8 cellular contexts compared by ENCODE assay signal in the genomic region with DNA sequence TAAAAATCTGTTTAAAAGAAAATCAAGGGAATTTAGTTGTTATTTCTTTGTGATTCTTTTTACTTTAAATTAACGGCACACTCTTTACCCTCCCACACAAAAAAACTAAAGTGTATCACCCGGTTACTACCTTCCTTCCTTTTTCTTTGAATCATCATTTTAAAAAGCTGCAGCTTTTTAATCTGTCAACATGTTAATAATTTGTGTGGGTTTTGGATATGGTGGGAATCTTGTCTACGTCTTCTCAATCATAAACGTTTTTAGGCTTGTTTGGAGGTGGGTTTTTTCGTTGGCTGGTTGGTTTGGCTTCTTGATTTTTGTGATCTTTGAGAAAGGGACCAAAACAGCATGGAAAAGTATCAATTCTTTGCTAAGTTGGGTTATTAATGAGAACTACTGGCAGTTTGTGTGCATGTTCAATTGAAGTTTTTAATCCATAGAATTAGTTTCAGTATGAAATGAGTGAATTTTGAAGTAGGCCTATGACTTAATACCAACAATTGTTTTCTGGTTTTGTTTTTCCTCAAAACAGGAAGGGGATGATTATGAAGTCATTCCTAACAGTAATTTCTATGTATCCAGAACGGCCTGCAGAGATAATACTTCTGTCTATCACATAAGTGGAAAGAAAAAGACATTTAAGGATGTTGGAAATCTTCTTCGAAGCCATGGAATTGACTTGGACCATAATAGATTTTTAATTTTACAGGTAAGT. TPM values are rescaled to one million over a fixed set of nuclear protein-coding genes. Genes with fewer than 3 reads are reported as not detected.
A peak's percentile ranks its signal among the peaks of the same experiment; 100 is the strongest.
DNase-seq lines count a peak whose midpoint lies in the region; ATAC-seq and TF ChIP-seq lines count a peak whose summit lies in the region.

No MANE protein-coding gene starts in this region.

- peak overlapping the region; percentile 25 for H3K4me3 ChIP-seq in AG09309 (ENCODE audit: control insufficient read depth, low read depth, low read length)

- H3K9me3 Mint-ChIP-seq in HFFc6, result peaks cover 4% of the 10 kb centered on the region; the same call in 1 of the 2 replicates
- no peaks in the 10 kb centered on the region for H3K9me3 Mint-ChIP-seq in activated naive CD8-positive, alpha-beta T cell treated with anti-CD3 and anti-CD28 coated beads, Interleukin-2, amount 50 U/mL, for 24 hours
- H3K9me3 Mint-ChIP-seq in memory B cell, result no peaks in the 10 kb centered on the region

- TF ChIP-seq CTCF in AG09309 (IDR thresholded peaks at IDR 0.05; ENCODE audit: control insufficient read depth, insufficient read depth, low read depth, low read length, missing control alignments), result no peak
- TF ChIP-seq CTCF in HFFc6 (IDR thresholded peaks at IDR 0.05), result no peak
- no peak for TF ChIP-seq CTCF in GM13976 (IDR thresholded peaks at IDR 0.05; ENCODE audit: borderline replicate concordance, control extremely low read depth, extremely low read depth, insufficient read depth, missing control alignments)

- H3K27me3 Mint-ChIP-seq in HFFc6 (ENCODE audit: insufficient read depth) (peaks cover 11% of the 10 kb centered on the region), memory B cell (peaks cover 4% of the 10 kb centered on the region)
- H3K27me3 Mint-ChIP-seq in activated naive CD8-positive, alpha-beta T cell treated with anti-CD3 and anti-CD28 coated beads, Interleukin-2, amount 50 U/mL, for 24 hours, result peaks cover 7% of the 10 kb centered on the region

- H3K4me3 Mint-ChIP-seq in HFFc6, result peak overlapping the region; percentile 99
- H3K4me3 Mint-ChIP-seq in activated naive CD8-positive, alpha-beta T cell treated with anti-CD3 and anti-CD28 coated beads, Interleukin-2, amount 50 U/mL, for 24 hours, result peak overlapping the region; percentile 64
- peak overlapping the region; percentile 63 for H3K4me3 Mint-ChIP-seq in memory B cell

- H3K4me1 Mint-ChIP-seq in HFFc6 (ENCODE audit: low read depth) (peaks cover 48% of the 10 kb centered on the region), memory B cell (peaks cover 17% of the 10 kb centered on the region)
- H3K4me1 Mint-ChIP-seq in activated naive CD8-positive, alpha-beta T cell treated with anti-CD3 and anti-CD28 coated beads, Interleukin-2, amount 50 U/mL, for 24 hours, result peaks cover 39% of the 10 kb centered on the region

- no peak for ATAC-seq in activated naive CD8-positive, alpha-beta T cell treated with anti-CD3 and anti-CD28 coated beads, Interleukin-2, amount 50 U/mL, for 24 hours
- ATAC-seq in memory B cell (ENCODE audit: low read depth) (no peak), GM18502 (IDR thresholded peaks at IDR 0.05; ENCODE audit: poor library complexity, unreplicated experiment) (no peak)

- DNase-seq in AG09309 (ENCODE audit: low read depth) (no peak), HFFc6 (no peak), memory B cell (ENCODE audit: low spot score in 2 of 2) (no peak), NCI-H146 (lab: John Stamatoyannopoulos, UW) (no peak), SKM-1 (lab: John Stamatoyannopoulos, UW; ENCODE audit: unreplicated experiment) (no peak), GM13976 (ENCODE audit: low spot score) (no peak)
- DNase-seq in activated naive CD8-positive, alpha-beta T cell treated with anti-CD3 and anti-CD28 coated beads, Interleukin-2, amount 50 U/mL, for 24 hours, result no peak

- in situ Hi-C loops in GM13976 (cut with MboI; ENCODE audit: low sequenced_read_pairs, unreplicated experiment), result no loop called here

- H3K36me3 Mint-ChIP-seq in HFFc6 (ENCODE audit: low read depth) (peaks cover 40% of the 10 kb centered on the region), memory B cell (peaks cover 9% of the 10 kb centered on the region)
- H3K36me3 Mint-ChIP-seq in activated naive CD8-positive, alpha-beta T cell treated with anti-CD3 and anti-CD28 coated beads, Interleukin-2, amount 50 U/mL, for 24 hours (ENCODE audit: low read depth), result peaks cover 73% of the 10 kb centered on the region

- H3K27ac Mint-ChIP-seq in HFFc6 (peak overlapping the region; percentile 90), memory B cell (no peak overlapping the region)
- peak overlapping the region; percentile 25 for H3K27ac Mint-ChIP-seq in activated naive CD8-positive, alpha-beta T cell treated with anti-CD3 and anti-CD28 coated beads, Interleukin-2, amount 50 U/mL, for 24 hours

RNA-seq across cellular contexts. Expression of a gene that starts 4.5 kb away (rescaled TPM):
- total RNA-seq in HFFc6 (2021; fragmentation: NEBNext Ultra II Directional; extraction: Animal tissue kit (Norgen Biotek cat#: 25700)), result 100 to 1,000 TPM in 5 of 6 experiments, 10 to 100 TPM in 1; 58.2 to 116 (median 106) TPM

RNA-seq across cellular contexts. Expression of a gene that starts 4.9 kb away (rescaled TPM):
- 10 to 100 TPM; 23.4 to 28.1 (median 24.6) TPM for total RNA-seq in HFFc6 (2021; fragmentation: NEBNext Ultra II Directional; extraction: Animal tissue kit (Norgen Biotek cat#: 25700))

RNA-seq across cellular contexts. Expression of a gene that starts 45.6 kb away (rescaled TPM):
- total RNA-seq in HFFc6 (2021; fragmentation: NEBNext Ultra II Directional; extraction: Animal tissue kit (Norgen Biotek cat#: 25700)), result 10 to 100 TPM; 30.9 to 50.2 (median 40.7) TPM
